1 cellular context compared by ENCODE assay signal in the genomic region with DNA sequence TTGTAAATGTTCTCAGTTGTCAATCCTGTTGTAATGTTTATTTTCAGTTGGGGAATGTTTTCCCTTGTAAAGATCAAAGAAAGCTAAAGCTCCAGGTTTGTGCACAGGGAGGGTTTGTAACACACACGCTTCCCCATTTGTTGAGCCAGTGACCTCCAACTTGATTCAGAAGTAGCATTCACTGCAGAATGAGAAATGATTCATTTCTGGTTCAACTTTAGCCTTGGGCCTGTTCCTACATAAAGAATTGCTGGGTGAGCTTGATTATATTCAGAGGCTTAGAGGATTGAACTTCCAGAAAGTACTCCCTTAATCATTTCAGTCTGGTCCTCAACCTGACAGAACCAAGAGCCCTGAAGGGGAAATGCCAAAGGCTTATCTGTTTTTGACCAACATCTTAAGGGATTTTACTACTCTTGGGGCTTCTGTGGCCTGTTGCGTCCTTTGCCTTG.
TF ChIP-seq lines count a peak whose summit lies in the region.

No MANE protein-coding gene starts in this region.

TF ChIP-seq in HepG2, 621 proteins besides CTCF, POLR2A, EP300 and RAD21 (continued from another document):
- TF ChIP-seq, protein P1, sequence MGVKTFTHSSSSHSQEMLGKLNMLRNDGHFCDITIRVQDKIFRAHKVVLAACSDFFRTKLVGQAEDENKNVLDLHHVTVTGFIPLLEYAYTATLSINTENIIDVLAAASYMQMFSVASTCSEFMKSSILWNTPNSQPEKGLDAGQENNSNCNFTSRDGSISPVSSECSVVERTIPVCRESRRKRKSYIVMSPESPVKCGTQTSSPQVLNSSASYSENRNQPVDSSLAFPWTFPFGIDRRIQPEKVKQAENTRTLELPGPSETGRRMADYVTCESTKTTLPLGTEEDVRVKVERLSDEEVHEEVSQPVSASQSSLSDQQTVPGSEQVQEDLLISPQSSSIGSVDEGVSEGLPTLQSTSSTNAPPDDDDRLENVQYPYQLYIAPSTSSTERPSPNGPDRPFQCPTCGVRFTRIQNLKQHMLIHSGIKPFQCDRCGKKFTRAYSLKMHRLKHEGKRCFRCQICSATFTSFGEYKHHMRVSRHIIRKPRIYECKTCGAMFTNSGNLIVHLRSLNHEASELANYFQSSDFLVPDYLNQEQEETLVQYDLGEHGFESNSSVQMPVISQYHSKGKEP (CRISPR knock-in tag; IDR thresholded peaks at IDR 0.05): no peak
- TF ChIP-seq, protein P2, sequence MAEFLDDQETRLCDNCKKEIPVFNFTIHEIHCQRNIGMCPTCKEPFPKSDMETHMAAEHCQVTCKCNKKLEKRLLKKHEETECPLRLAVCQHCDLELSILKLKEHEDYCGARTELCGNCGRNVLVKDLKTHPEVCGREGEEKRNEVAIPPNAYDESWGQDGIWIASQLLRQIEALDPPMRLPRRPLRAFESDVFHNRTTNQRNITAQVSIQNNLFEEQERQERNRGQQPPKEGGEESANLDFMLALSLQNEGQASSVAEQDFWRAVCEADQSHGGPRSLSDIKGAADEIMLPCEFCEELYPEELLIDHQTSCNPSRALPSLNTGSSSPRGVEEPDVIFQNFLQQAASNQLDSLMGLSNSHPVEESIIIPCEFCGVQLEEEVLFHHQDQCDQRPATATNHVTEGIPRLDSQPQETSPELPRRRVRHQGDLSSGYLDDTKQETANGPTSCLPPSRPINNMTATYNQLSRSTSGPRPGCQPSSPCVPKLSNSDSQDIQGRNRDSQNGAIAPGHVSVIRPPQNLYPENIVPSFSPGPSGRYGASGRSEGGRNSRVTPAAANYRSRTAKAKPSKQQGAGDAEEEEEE (CRISPR knock-in tag; IDR thresholded peaks at IDR 0.05; ENCODE audit: borderline replicate concordance): no peak
- TF ChIP-seq TEAD3 (CRISPR knock-in tag; optimal IDR thresholded peaks at IDR 0.05; ENCODE audit: borderline replicate concordance) (peak; percentile 48), ZNF546 (CRISPR knock-in tag; conservative IDR thresholded peaks at IDR 0.05) (no peak), NCOA2 (CRISPR knock-in tag; IDR thresholded peaks at IDR 0.05) (peak; percentile 58; the same call in 1 of the 2 replicates), EED (CRISPR knock-in tag; IDR thresholded peaks at IDR 0.05) (no peak), RFX1 (IDR thresholded peaks at IDR 0.05) (no peak), NR1H2 (CRISPR knock-in tag; IDR thresholded peaks at IDR 0.05; ENCODE audit: borderline replicate concordance, low read depth) (no peak), CBFB (CRISPR knock-in tag; IDR thresholded peaks at IDR 0.05) (no peak), ZNF468 (CRISPR knock-in tag; IDR thresholded peaks at IDR 0.05) (no peak), SNAPC2 (CRISPR knock-in tag; IDR thresholded peaks at IDR 0.05) (no peak), ZNF550 (CRISPR knock-in tag; IDR thresholded peaks at IDR 0.05; ENCODE audit: borderline replicate concordance) (no peak), EZH2 (conservative IDR thresholded peaks at IDR 0.05; ENCODE audit: low read depth, low read length) (no peak), CREM (IDR thresholded peaks at IDR 0.05) (0 out of 2 replicates have a peak, but pooled peaks have one; percentile 20), CREM (CRISPR knock-in tag; IDR thresholded peaks at IDR 0.05) (no peak), FOXP1 (IDR thresholded peaks at IDR 0.05) (no peak), FOXP1 (CRISPR knock-in tag; IDR thresholded peaks at IDR 0.05) (peak; percentile 59), ZNF562 (CRISPR knock-in tag; IDR thresholded peaks at IDR 0.05; ENCODE audit: borderline replicate concordance) (no peak), ZNF709 (CRISPR knock-in tag; IDR thresholded peaks at IDR 0.05) (no peak), NFKB2 (CRISPR knock-in tag; IDR thresholded peaks at IDR 0.05; ENCODE audit: borderline replicate concordance) (no peak), STAT5B (CRISPR knock-in tag; IDR thresholded peaks at IDR 0.05) (no peak), SUZ12 (IDR thresholded peaks at IDR 0.05; ENCODE audit: low read depth, low read length) (no peak), PHF21A (CRISPR knock-in tag; IDR thresholded peaks at IDR 0.05) (no peak), ZFP90 (CRISPR knock-in tag; IDR thresholded peaks at IDR 0.05; ENCODE audit: borderline replicate concordance) (no peak), FOXM1 (CRISPR knock-in tag; IDR thresholded peaks at IDR 0.05) (no peak), ETV5 (CRISPR knock-in tag; IDR thresholded peaks at IDR 0.05; ENCODE audit: borderline replicate concordance) (no peak; the same call in 1 of the 2 replicates)
- TF ChIP-seq, protein P3, sequence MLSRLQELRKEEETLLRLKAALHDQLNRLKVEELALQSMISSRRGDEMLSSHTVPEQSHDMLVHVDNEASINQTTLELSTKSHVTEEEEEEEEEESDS (CRISPR knock-in tag; IDR thresholded peaks at IDR 0.05; ENCODE audit: borderline replicate concordance): no peak
- TF ChIP-seq, protein P4, sequence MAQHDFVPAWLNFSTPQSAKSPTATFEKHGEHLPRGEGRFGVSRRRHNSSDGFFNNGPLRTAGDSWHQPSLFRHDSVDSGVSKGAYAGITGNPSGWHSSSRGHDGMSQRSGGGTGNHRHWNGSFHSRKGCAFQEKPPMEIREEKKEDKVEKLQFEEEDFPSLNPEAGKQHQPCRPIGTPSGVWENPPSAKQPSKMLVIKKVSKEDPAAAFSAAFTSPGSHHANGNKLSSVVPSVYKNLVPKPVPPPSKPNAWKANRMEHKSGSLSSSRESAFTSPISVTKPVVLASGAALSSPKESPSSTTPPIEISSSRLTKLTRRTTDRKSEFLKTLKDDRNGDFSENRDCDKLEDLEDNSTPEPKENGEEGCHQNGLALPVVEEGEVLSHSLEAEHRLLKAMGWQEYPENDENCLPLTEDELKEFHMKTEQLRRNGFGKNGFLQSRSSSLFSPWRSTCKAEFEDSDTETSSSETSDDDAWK (CRISPR knock-in tag; IDR thresholded peaks at IDR 0.05): no peak
- TF ChIP-seq, protein P5, sequence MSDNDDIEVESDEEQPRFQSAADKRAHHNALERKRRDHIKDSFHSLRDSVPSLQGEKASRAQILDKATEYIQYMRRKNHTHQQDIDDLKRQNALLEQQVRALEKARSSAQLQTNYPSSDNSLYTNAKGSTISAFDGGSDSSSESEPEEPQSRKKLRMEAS (IDR thresholded peaks at IDR 0.05): no peak
- TF ChIP-seq, protein P6, sequence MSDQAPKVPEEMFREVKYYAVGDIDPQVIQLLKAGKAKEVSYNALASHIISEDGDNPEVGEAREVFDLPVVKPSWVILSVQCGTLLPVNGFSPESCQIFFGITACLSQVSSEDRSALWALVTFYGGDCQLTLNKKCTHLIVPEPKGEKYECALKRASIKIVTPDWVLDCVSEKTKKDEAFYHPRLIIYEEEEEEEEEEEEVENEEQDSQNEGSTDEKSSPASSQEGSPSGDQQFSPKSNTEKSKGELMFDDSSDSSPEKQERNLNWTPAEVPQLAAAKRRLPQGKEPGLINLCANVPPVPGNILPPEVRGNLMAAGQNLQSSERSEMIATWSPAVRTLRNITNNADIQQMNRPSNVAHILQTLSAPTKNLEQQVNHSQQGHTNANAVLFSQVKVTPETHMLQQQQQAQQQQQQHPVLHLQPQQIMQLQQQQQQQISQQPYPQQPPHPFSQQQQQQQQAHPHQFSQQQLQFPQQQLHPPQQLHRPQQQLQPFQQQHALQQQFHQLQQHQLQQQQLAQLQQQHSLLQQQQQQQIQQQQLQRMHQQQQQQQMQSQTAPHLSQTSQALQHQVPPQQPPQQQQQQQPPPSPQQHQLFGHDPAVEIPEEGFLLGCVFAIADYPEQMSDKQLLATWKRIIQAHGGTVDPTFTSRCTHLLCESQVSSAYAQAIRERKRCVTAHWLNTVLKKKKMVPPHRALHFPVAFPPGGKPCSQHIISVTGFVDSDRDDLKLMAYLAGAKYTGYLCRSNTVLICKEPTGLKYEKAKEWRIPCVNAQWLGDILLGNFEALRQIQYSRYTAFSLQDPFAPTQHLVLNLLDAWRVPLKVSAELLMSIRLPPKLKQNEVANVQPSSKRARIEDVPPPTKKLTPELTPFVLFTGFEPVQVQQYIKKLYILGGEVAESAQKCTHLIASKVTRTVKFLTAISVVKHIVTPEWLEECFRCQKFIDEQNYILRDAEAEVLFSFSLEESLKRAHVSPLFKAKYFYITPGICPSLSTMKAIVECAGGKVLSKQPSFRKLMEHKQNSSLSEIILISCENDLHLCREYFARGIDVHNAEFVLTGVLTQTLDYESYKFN (CRISPR knock-in tag; conservative IDR thresholded peaks at IDR 0.05): peak; percentile 75
- TF ChIP-seq, protein P7, sequence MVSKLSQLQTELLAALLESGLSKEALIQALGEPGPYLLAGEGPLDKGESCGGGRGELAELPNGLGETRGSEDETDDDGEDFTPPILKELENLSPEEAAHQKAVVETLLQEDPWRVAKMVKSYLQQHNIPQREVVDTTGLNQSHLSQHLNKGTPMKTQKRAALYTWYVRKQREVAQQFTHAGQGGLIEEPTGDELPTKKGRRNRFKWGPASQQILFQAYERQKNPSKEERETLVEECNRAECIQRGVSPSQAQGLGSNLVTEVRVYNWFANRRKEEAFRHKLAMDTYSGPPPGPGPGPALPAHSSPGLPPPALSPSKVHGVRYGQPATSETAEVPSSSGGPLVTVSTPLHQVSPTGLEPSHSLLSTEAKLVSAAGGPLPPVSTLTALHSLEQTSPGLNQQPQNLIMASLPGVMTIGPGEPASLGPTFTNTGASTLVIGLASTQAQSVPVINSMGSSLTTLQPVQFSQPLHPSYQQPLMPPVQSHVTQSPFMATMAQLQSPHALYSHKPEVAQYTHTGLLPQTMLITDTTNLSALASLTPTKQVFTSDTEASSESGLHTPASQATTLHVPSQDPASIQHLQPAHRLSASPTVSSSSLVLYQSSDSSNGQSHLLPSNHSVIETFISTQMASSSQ (IDR thresholded peaks at IDR 0.05; ENCODE audit: low read depth): no peak
- TF ChIP-seq, protein P7 (CRISPR knock-in tag; IDR thresholded peaks at IDR 0.05; ENCODE audit: borderline replicate concordance): no peak
- TF ChIP-seq, protein P8, sequence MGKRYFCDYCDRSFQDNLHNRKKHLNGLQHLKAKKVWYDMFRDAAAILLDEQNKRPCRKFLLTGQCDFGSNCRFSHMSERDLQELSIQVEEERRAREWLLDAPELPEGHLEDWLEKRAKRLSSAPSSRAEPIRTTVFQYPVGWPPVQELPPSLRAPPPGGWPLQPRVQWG (CRISPR knock-in tag; IDR thresholded peaks at IDR 0.05; ENCODE audit: borderline replicate concordance, low read depth): no peak
